Comparison of ENCODE assay signal across 1 cellular context in genomic region chr9:125261501-125262216, GRCh38.
TF ChIP-seq lines count a peak whose summit lies in the region.

Gene GAPVD1, plus strand, starts transcription at chr9:125261826. Its CDS starts 37,096 bp downstream, at chr9:125298922.

TF ChIP-seq in K562, 482 proteins besides CTCF, POLR2A, EP300 and RAD21 (continued from another document and continues in another):
- TF ChIP-seq MGA (IDR thresholded peaks at IDR 0.05) (peak; percentile 64; the same call in 1 of the 2 replicates), IRF1 (CRISPR knock-in tag; IDR thresholded peaks at IDR 0.05; ENCODE audit: borderline replicate concordance) (no peak), SMC3 (conservative IDR thresholded peaks at IDR 0.05; ENCODE audit: insufficient read depth, low read depth, low read length) (no peak), ETV5 (CRISPR knock-in tag; IDR thresholded peaks at IDR 0.05; ENCODE audit: low read depth) (peak; percentile 94), ZBTB11 (CRISPR knock-in tag; IDR thresholded peaks at IDR 0.05) (peak in 2 of 3 experiments; percentile 70 to 95; a peak in 4 of 6 replicates), ZBTB17 (CRISPR knock-in tag; IDR thresholded peaks at IDR 0.05) (no peak), AFF4 (CRISPR knock-in tag; IDR thresholded peaks at IDR 0.05) (0 out of 2 replicates have a peak, but pooled peaks have one; percentile 50), ZNF133 (CRISPR knock-in tag; IDR thresholded peaks at IDR 0.05) (no peak), THRB (CRISPR knock-in tag; conservative IDR thresholded peaks at IDR 0.05) (no peak), TFE3 (CRISPR knock-in tag; IDR thresholded peaks at IDR 0.05) (no peak), NR2C2 (CRISPR knock-in tag; IDR thresholded peaks at IDR 0.05) (no peak), NR2C2 (tag; IDR thresholded peaks at IDR 0.05) (peak; percentile 87)
